In genomic region chr10:79195091-79195923, GRCh38 we compare ENCODE assay signal across 8 cellular contexts.
DNase-seq lines count a peak whose midpoint lies in the region; ATAC-seq and TF ChIP-seq lines count a peak whose summit lies in the region.

No MANE protein-coding gene starts in this region.

- no peak for TF ChIP-seq POLR2A in lower leg skin (IDR thresholded peaks at IDR 0.05)

- intact Hi-C loops in lower leg skin (cut with DNase I; ENCODE audit: low total_unique reads) = loop anchor here (5.0 to 10.0 kb wide), 2 partner anchors 121 to 1143 kb away; no protein-coding TSS in a partner anchor

- CTCF ChIA-PET in AG04450 (lab: Charles Lee) = interaction anchor here (0.5 to 4.7 kb wide), 64 partner anchors 8 to 1319 kb away, joined by 3 to 35 read pairs (median 5); partner anchors contain the start of gene POLR3A

- peak; percentile 94 for TF ChIP-seq CTCF in AG04450 (IDR thresholded peaks at IDR 0.05; ENCODE audit: low read depth, low read length)
- TF ChIP-seq CTCF in lower leg skin (IDR thresholded peaks at IDR 0.05) = peak in 2 of 3 donors; percentile 32 to 83

- POLR2A ChIA-PET in AG04450 (lab: Yijun Ruan, JAX) = interaction anchor here (0.5 to 1.9 kb wide), 9 partner anchors 11 to 1142 kb away, joined by 3 to 9 read pairs (median 4); partner anchors contain the start of gene ZMIZ1

- peak overlapping the region; percentile 78 for H3K27ac ChIP-seq in AG04450 (ENCODE audit: low read depth, low read length)

- no peak overlapping the region for H3K4me3 ChIP-seq in AG04450 (ENCODE audit: low read depth, low read length)
- H3K4me3 ChIP-seq in lower leg skin (ENCODE audit: low read depth, poor library complexity, severe bottlenecking) = no peak overlapping the region

- H3K9me3 ChIP-seq in AG04450 (ENCODE audit: control insufficient read depth, insufficient read depth, low read length) = no peaks in the 10 kb centered on the region; the same call in 1 of the 2 replicates

- H3K27me3 ChIP-seq in AG04450 (ENCODE audit: control insufficient read depth, insufficient read depth, low read length) = no peaks in the 10 kb centered on the region

- WGBS in lower leg skin, 2 donors = 8 to 12% methylated on average over 22 of the region's 22 CpGs

- ATAC-seq in GM18858 (IDR thresholded peaks at IDR 0.05; ENCODE audit: unreplicated experiment) (peak; percentile 69), HG03175 (IDR thresholded peaks at IDR 0.05; ENCODE audit: unreplicated experiment) (peak; percentile 78)

- DNase-seq in AG04450 (ENCODE audit: low read depth, low spot score) (peak; percentile 74), NCI-H510A treated with DMSO at 0.1 percent for 48 hours (lab: John Stamatoyannopoulos, UW) (peak; percentile 83), dermis microvascular lymphatic vessel endothelial cell (ENCODE audit: low read depth in 2 of 2) (peak; percentile 57 to 87), lower leg skin (ENCODE audit: low spot score in 2 of 2) (peak; percentile 84 to 97)
- DNase-seq in activated CD4-positive, alpha-beta T cell treated with anti-CD3 and anti-CD28 coated beads, Interleukin-2, amount 50 U/mL, for 24 hours (ENCODE audit: low read depth in 1 of 2, low spot score in 1 of 2) = peak; percentile 56 to 63
- DNase-seq in stimulated activated CD4-positive, alpha-beta T cell treated with anti-CD3 and anti-CD28 coated beads, TNF-alpha, amount 100 ng/mL, for 1 hour (ENCODE audit: low read depth in 3 of 3, low spot score in 1 of 3) = peak; percentile 41 to 71 (median 51)
